In the genomic region with DNA sequence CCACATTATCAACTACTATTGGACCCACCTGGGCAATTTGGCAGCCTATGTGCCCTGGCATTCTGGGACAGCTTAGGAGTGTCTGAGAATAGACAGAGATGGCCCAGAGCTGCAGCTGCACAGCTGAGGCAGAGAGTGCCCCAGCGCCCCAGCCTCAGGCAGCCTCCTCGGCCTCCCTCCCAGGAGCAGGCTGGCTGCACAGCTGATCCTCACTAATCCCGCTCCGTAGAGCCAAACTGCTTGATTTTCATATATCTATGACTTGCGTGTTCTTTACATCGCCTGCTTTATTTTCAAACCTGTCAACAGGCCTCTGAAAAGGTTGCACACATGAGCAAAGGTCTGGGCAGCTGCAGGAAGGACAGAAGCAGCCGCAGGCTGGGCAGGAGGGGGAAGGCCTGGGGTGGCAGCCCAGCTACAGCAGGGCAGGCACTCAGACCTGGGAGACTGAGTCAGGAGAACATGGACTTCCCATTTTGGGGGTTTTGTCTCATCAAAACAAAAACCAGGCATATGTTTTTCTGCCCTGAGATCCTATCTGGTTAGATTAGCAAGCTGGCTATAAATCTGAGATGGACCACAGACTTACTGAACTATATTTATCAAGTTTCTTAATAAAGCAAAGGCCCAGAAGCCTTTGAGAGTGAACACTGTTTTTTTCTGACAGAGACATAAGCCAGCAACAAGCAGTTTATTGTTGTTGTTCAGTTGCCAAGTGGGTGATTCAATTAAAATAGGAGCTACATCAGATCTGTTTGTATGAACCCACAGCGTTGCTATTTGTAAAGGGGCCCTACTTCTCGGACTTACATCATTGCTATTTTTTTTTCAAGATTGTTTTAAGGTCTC, we compare ENCODE assay signal across 11 cellular contexts.
DNase-seq lines count a peak whose midpoint lies in the region; ATAC-seq and TF ChIP-seq lines count a peak whose summit lies in the region.
"Had no signal": no experiment of that assay in that cellular context is flagged by ENCODE, and none has a peak within 500 bp of the region (broad histone marks: within the 10 kb centered on the region; RNA-seq: fewer than 3 reads in every experiment).

No MANE protein-coding gene starts in this region.

- H3K27me3 Mint-ChIP-seq in neural progenitor cell (ENCODE audit: insufficient read depth, low read depth) (peaks cover 2% of the 10 kb centered on the region), immature natural killer cell (ENCODE audit: low read depth in 3 of 3) (peaks cover 0 to 2% (median 0%) of the 10 kb centered on the region in 3 donors)

- H3K9ac ChIP-seq in neural progenitor cell: no peak overlapping the region

- H3K79me2 ChIP-seq in neural progenitor cell (ENCODE audit: low read depth): no peaks in the 10 kb centered on the region

- ATAC-seq in HG03025 (IDR thresholded peaks at IDR 0.05; ENCODE audit: low FRiP score, unreplicated experiment): no peak

- TF ChIP-seq CTCF in fibroblast of the aortic adventitia (IDR thresholded peaks at IDR 0.05; ENCODE audit: insufficient read depth, low read length): no peak
- TF ChIP-seq CTCF in neural progenitor cell (IDR thresholded peaks at IDR 0.05): no peak

- no peaks in the 10 kb centered on the region for H3K4me1 ChIP-seq in neural progenitor cell
- H3K4me1 ChIP-seq: spleen had no signal

- no peak overlapping the region for H3K4me2 ChIP-seq in neural progenitor cell

- H3K27me3 ChIP-seq in neural progenitor cell: no peaks in the 10 kb centered on the region
- H3K27me3 ChIP-seq: spleen had no signal

- H3K27ac ChIP-seq in neural progenitor cell: no peak overlapping the region
- H3K27ac ChIP-seq: C4-2B, spleen had no signal

- no peaks in the 10 kb centered on the region for H3K9me3 ChIP-seq in neural progenitor cell (ENCODE audit: low read depth)
- H3K9me3 ChIP-seq: spleen had no signal

- no peaks in the 10 kb centered on the region for H3K36me3 ChIP-seq in neural progenitor cell
- H3K36me3 ChIP-seq: spleen had no signal

- H3K9me3 Mint-ChIP-seq in neural progenitor cell (no peaks in the 10 kb centered on the region), immature natural killer cell (no peaks in the 10 kb centered on the region)

- no peaks in the 10 kb centered on the region for H4K20me1 ChIP-seq in neural progenitor cell (ENCODE audit: low read depth)

- H3K4me3 ChIP-seq in fibroblast of the aortic adventitia (ENCODE audit: low read depth, low read length): no peak overlapping the region
- no peak overlapping the region for H3K4me3 ChIP-seq in neural progenitor cell
- H3K4me3 ChIP-seq: spleen had no signal

- peaks cover 8% of the 10 kb centered on the region for H3K4me1 Mint-ChIP-seq in neural progenitor cell
- peaks cover 30 to 34% of the 10 kb centered on the region in 2 donors for H3K4me1 Mint-ChIP-seq in immature natural killer cell

- H3K4me3 Mint-ChIP-seq in neural progenitor cell (no peak overlapping the region), immature natural killer cell (no peak overlapping the region)

- peak; percentile 77 for DNase-seq in AG08396 (ENCODE audit: low spot score)
- DNase-seq in SK-N-DZ (ENCODE audit: low spot score): peak; percentile 93
- DNase-seq in fibroblast of the aortic adventitia (ENCODE audit: low read depth): peak; percentile 99
- peak; percentile 7 for DNase-seq in neural progenitor cell (ENCODE audit: low spot score)
- no peak for DNase-seq in stimulated activated CD4-positive, alpha-beta T cell treated with anti-CD3 and anti-CD28 coated beads, Interleukin-12 subunit alpha, Interleukin-12 subunit beta, amount 100 ng/mL, for 4 hours
- no peak for DNase-seq in immature natural killer cell
- no peak for DNase-seq in NCI-H774 (lab: John Stamatoyannopoulos, UW)
- DNase-seq: spleen; stimulated activated naive CD4-positive, alpha-beta T cell treated with Interleukin-2 at 50 U/mL for 16 hours had no signal

- H3F3A ChIP-seq in neural progenitor cell (ENCODE audit: low read depth): no peaks in the 10 kb centered on the region

- H3K27ac Mint-ChIP-seq in neural progenitor cell (peak overlapping the region; percentile 54), immature natural killer cell (no peak overlapping the region)

- H2AFZ ChIP-seq in neural progenitor cell (replicated peaks): no peak overlapping the region

- H3K36me3 Mint-ChIP-seq in neural progenitor cell: no peaks in the 10 kb centered on the region
- no peaks in the 10 kb centered on the region for H3K36me3 Mint-ChIP-seq in immature natural killer cell

Comparison
In these comparisons a context has a peak if more than half of its experiments do, and no peak if none do; other contexts are left out.
1. DNase-seq: peak in AG08396 (single experiment), SK-N-DZ (single experiment), fibroblast of the aortic adventitia (single experiment) and neural progenitor cell (single experiment); none in stimulated activated CD4-positive, alpha-beta T cell treated with anti-CD3 and anti-CD28 coated beads, Interleukin-12 subunit alpha, Interleukin-12 subunit beta, amount 100 ng/mL, for 4 hours (single experiment), immature natural killer cell (0 of 3) and NCI-H774 (single experiment).